Comparison of ENCODE assay signal across 20 cellular contexts in the genomic region with DNA sequence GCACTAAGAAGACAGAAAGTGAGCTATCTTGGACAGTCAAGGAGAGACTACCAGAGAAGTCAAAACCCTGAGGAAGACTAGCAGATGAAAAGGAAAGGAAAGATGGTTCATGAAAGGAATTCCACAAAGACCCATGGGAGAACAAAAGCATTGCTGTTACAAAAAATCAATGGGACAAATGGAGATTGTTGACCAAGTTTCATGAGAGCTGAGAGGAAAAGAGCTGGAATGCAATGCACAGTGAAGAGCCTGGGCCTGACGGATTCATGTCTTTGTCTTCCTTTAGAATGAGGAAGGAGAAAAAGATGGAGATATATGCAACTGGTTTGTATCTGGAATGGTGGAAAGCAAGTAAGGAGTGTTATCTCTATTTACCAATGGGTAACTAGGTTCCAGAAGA. TPM values are rescaled to one million over a fixed set of nuclear protein-coding genes. Genes with fewer than 3 reads are reported as not detected.
A peak's percentile ranks its signal among the peaks of the same experiment; 100 is the strongest.
DNase-seq lines count a peak whose midpoint lies in the region; ATAC-seq, FAIRE-seq and TF ChIP-seq lines count a peak whose summit lies in the region.
"Had no signal": no experiment of that assay in that cellular context is flagged by ENCODE, and none has a peak within 500 bp of the region (broad histone marks: within the 10 kb centered on the region; RNA-seq: fewer than 3 reads in every experiment).

No MANE protein-coding gene starts in this region.

- H3K36me3 ChIP-seq in HepG2 (replicated peaks in 1 of 2; ENCODE audit: control insufficient read depth in 1 of 2, insufficient read depth in 2 of 2, low read length in 2 of 2), result peaks cover 7 to 21% of the 10 kb centered on the region in 2 experiments; a peak in 4 of 5 replicates
- H3K36me3 ChIP-seq in right lobe of liver, result peaks cover 0 to 7% (median 2%) of the 10 kb centered on the region in 4 donors

- WGBS in HepG2 (ENCODE audit: low lambda C conversion rate), result 88% methylated on average over 1 of the region's 1 CpG
- 90% methylated on average over 1 of the region's 1 CpG for WGBS in right lobe of liver (ENCODE audit: insufficient coverage, low coverage, low lambda C conversion rate, missing lambda C conversion rate)

- no peak overlapping the region for H3K9ac ChIP-seq in HepG2 (ENCODE audit: insufficient read depth, low read depth, low read length)

- POLR2A ChIA-PET in HepG2 (lab: Yijun Ruan, JAX), result interaction anchor here (1.5 to 1.7 kb wide), 2 partner anchors 18 to 50 kb away, joined by 5 to 6 read pairs; partner anchors contain the start of genes DMTF1 and TMEM243
- POLR2A ChIA-PET in activated B cell treated with CpG ODN at 0.5 μM for 24 hours (lab: Charles Lee), result interaction anchor here (1.8 to 10.4 kb wide), 2 partner anchors 14 to 50 kb away, joined by 6 to 143 read pairs; partner anchors contain the start of genes DMTF1 and TMEM243

- no peaks in the 10 kb centered on the region for H3K27me3 Mint-ChIP-seq in activated B cell treated with CpG ODN at 0.5 μM for 24 hours
- H3K27me3 Mint-ChIP-seq in stimulated activated naive B cell treated with anti-CD40 and anti-IgM and Interleukin-4, amounts not matched to agents 10 μg/mL and 1 μg/mL and 100 μg/mL, for 72 hours, result no peaks in the 10 kb centered on the region
- H3K27me3 Mint-ChIP-seq: activated CD4-positive, alpha-beta T cell treated with anti-CD3 and anti-CD28 coated beads, Interleukin-2, amount 10 ng/mL, durations not matched to agents 24 days and 14 days had no signal

- peak overlapping the region; percentile 8 for H3K4me3 Mint-ChIP-seq in activated B cell treated with CpG ODN at 0.5 μM for 24 hours
- H3K4me3 Mint-ChIP-seq in stimulated activated naive B cell treated with anti-CD40 and anti-IgM and Interleukin-4, amounts not matched to agents 10 μg/mL and 1 μg/mL and 100 μg/mL, for 72 hours, result no peak overlapping the region
- H3K4me3 Mint-ChIP-seq: activated CD4-positive, alpha-beta T cell treated with anti-CD3 and anti-CD28 coated beads, Interleukin-2, amount 10 ng/mL, durations not matched to agents 24 days and 14 days; GM23338; neural crest cell had no signal

- peak; percentile 55 for ATAC-seq in HepG2
- ATAC-seq in right lobe of liver, result no peak
- ATAC-seq in activated B cell treated with CpG ODN at 0.5 μM for 24 hours (ENCODE audit: low read depth), result no peak
- ATAC-seq in stimulated activated naive B cell treated with anti-CD40 and anti-IgM and Interleukin-4, amounts not matched to agents 10 μg/mL and 1 μg/mL and 100 μg/mL, for 72 hours (replicated peaks), result no peak
- ATAC-seq in HG03442 (IDR thresholded peaks at IDR 0.05; ENCODE audit: unreplicated experiment), result no peak
- ATAC-seq in HG03280 (IDR thresholded peaks at IDR 0.05; ENCODE audit: unreplicated experiment), result no peak
- ATAC-seq: gastroesophageal sphincter, GM23338 had no signal

- H3K4me2 ChIP-seq in HepG2 (ENCODE audit: low read depth, low read length), result no peak overlapping the region
- H3K4me2 ChIP-seq: GM23338 had no signal

- H3K79me2 ChIP-seq in HepG2 (ENCODE audit: insufficient read depth, low read length), result peaks cover 17% of the 10 kb centered on the region

- H3K9me3 Mint-ChIP-seq in activated B cell treated with CpG ODN at 0.5 μM for 24 hours, result peaks cover 18% of the 10 kb centered on the region
- H3K9me3 Mint-ChIP-seq in stimulated activated naive B cell treated with anti-CD40 and anti-IgM and Interleukin-4, amounts not matched to agents 10 μg/mL and 1 μg/mL and 100 μg/mL, for 72 hours, result peaks cover 16 to 23% of the 10 kb centered on the region in 2 donors

- no peak overlapping the region for H2AFZ ChIP-seq in HepG2 (ENCODE audit: low read length)
- H2AFZ ChIP-seq: GM23338 had no signal

- no peak for TF ChIP-seq RAD21 in HepG2 (CRISPR knock-in tag; IDR thresholded peaks at IDR 0.05)

- TF ChIP-seq POLR2A in HepG2 (IDR thresholded peaks at IDR 0.05; ENCODE audit: insufficient read depth in 1 of 2, low read depth in 2 of 2, low read length in 2 of 2), result no peak
- TF ChIP-seq POLR2A in right lobe of liver (IDR thresholded peaks at IDR 0.05), result no peak

- CTCF ChIA-PET in HepG2 (lab: Yijun Ruan, JAX; ENCODE audit: low intra/inter-chr PET ratio, low total read pairs), result no interaction called here
- CTCF ChIA-PET in activated B cell treated with CpG ODN at 0.5 μM for 24 hours (lab: Charles Lee), result interaction anchor here (1.2 to 2.9 kb wide), 2 partner anchors 11 to 18 kb away, joined by 6 to 7 read pairs; partner anchors contain the start of gene TMEM243

- no peak overlapping the region for H3K4me3 ChIP-seq in HepG2 (replicated peaks in 1 of 3; ENCODE audit: insufficient read depth in 1 of 3, low read depth in 2 of 3, low read length in 3 of 3)
- no peak overlapping the region for H3K4me3 ChIP-seq in right lobe of liver
- H3K4me3 ChIP-seq: adrenal gland, gastroesophageal sphincter, GM23338, thyroid gland had no signal

- H4K20me1 ChIP-seq in HepG2 (ENCODE audit: insufficient read depth, low read length), result no peaks in the 10 kb centered on the region

- H3K9me3 ChIP-seq in HepG2 (ENCODE audit: low read length), result peaks cover 28% of the 10 kb centered on the region
- H3K9me3 ChIP-seq in right lobe of liver, result no peaks in the 10 kb centered on the region
- H3K9me3 ChIP-seq: thyroid gland had no signal

- TF ChIP-seq EP300 in HepG2 (IDR thresholded peaks at IDR 0.05; ENCODE audit: low read depth in 2 of 2, low read length in 2 of 2) (no peak), HepG2 (CRISPR knock-in tag; IDR thresholded peaks at IDR 0.05; ENCODE audit: borderline replicate concordance) (no peak)

- no TSS peak for BruUV-seq in HepG2 (replicated peaks; lab: Mats Ljungman, UMichigan)

- in situ Hi-C loops in HepG2 (cut with HindIII; ENCODE audit: extremely low pct_ligation_motif_present, low pct_unique_long_range_greater_than_20kb), result no loop called here

- H3K4me1 Mint-ChIP-seq in activated B cell treated with CpG ODN at 0.5 μM for 24 hours, result peaks cover 74% of the 10 kb centered on the region
- peaks cover 32 to 67% of the 10 kb centered on the region in 2 donors for H3K4me1 Mint-ChIP-seq in stimulated activated naive B cell treated with anti-CD40 and anti-IgM and Interleukin-4, amounts not matched to agents 10 μg/mL and 1 μg/mL and 100 μg/mL, for 72 hours

- DNase-seq in HepG2 (ENCODE audit: low spot score) (peak; percentile 21), right lobe of liver (no peak), activated B cell treated with CpG ODN at 0.5 μM for 24 hours (no peak), foreskin melanocyte (peak; percentile 83), HuH-7 (ENCODE audit: low spot score) (no peak)
- DNase-seq in stimulated activated naive B cell treated with anti-CD40 and anti-IgM and Interleukin-4, amounts not matched to agents 10 μg/mL and 1 μg/mL and 100 μg/mL, for 72 hours, result no peak
- DNase-seq: adrenal gland, DND-41, kidney glomerular epithelial cell, NCI-H1092 treated with DMSO at 0.1 percent for 48 hours, NCI-H2081, RPMI8226, thyroid gland had no signal

- H3K4me1 ChIP-seq in HepG2 (ENCODE audit: insufficient read depth, low read length) (peaks cover 17% of the 10 kb centered on the region), right lobe of liver (no peaks in the 10 kb centered on the region)
- H3K4me1 ChIP-seq: adrenal gland had no signal

- peak overlapping the region; percentile 46 for H3K27ac Mint-ChIP-seq in activated B cell treated with CpG ODN at 0.5 μM for 24 hours
- peak overlapping the region; percentile 63 for H3K27ac Mint-ChIP-seq in stimulated activated naive B cell treated with anti-CD40 and anti-IgM and Interleukin-4, amounts not matched to agents 10 μg/mL and 1 μg/mL and 100 μg/mL, for 72 hours
- H3K27ac Mint-ChIP-seq: activated CD4-positive, alpha-beta T cell treated with anti-CD3 and anti-CD28 coated beads, Interleukin-2, amount 10 ng/mL, durations not matched to agents 24 days and 14 days; GM23338 had no signal

- FAIRE-seq in HepG2 (lab: Jason Lieb, UNC), result no peak
- FAIRE-seq: bronchial epithelial cell had no signal

- peaks cover 85% of the 10 kb centered on the region for H3K36me3 Mint-ChIP-seq in activated B cell treated with CpG ODN at 0.5 μM for 24 hours (ENCODE audit: low read depth)
- H3K36me3 Mint-ChIP-seq in stimulated activated naive B cell treated with anti-CD40 and anti-IgM and Interleukin-4, amounts not matched to agents 10 μg/mL and 1 μg/mL and 100 μg/mL, for 72 hours, result peaks cover 68 to 79% of the 10 kb centered on the region in 2 donors

- H3K27me3 ChIP-seq in HepG2 (ENCODE audit: control insufficient read depth in 1 of 2, insufficient read depth in 2 of 2, low read length in 2 of 2) (no peaks in the 10 kb centered on the region), right lobe of liver (no peaks in the 10 kb centered on the region)
- H3K27me3 ChIP-seq: adrenal gland, gastroesophageal sphincter, thyroid gland had no signal

- H3K27ac ChIP-seq in HepG2 (ENCODE audit: extremely low read length, insufficient read depth, low read length) (no peak overlapping the region), right lobe of liver (no peak overlapping the region)
- H3K27ac ChIP-seq: adrenal gland, gastroesophageal sphincter had no signal

- no peak for TF ChIP-seq CTCF in HepG2 (CRISPR knock-in tag; IDR thresholded peaks at IDR 0.05)
- TF ChIP-seq CTCF in right lobe of liver (IDR thresholded peaks at IDR 0.05), result no peak
- no peak for TF ChIP-seq CTCF in activated B cell treated with CpG ODN at 0.5 μM for 24 hours (IDR thresholded peaks at IDR 0.05)

- intact Hi-C loops in HepG2 (cut with micrococcal nuclease; ENCODE audit: unreplicated experiment), result no loop called here
- intact Hi-C loops in right lobe of liver (cut with DNase I), result no loop called here
- intact Hi-C loops in activated B cell treated with CpG ODN at 0.5 μM for 24 hours (cut with micrococcal nuclease), result no loop called here

RNA-seq across cellular contexts. Expression of gene TMEM243, which starts 17.3 kb away (rescaled TPM):
- total RNA-seq in HepG2 (2016; rRNA removed; fragmentation: Illumina TruSeq; extraction: Trizol) (25.1 and 31.2 TPM in 2 replicates), right lobe of liver (1 to 10 TPM; 2.0 to 5.1 (median 4.3) TPM), activated B cell treated with CpG ODN at 0.5 μM for 24 hours (106 and 111 TPM in 2 replicates)
- 27.6 and 31.4 TPM in 2 replicates for total RNA-seq in HepG2 (2016; cell fraction: cytosol; rRNA removed; fragmentation: Illumina TruSeq; extraction: Trizol; ENCODE audit: low read depth)
- total RNA-seq in HepG2 (2016; cell fraction: insoluble cytoplasmic fraction; rRNA removed; fragmentation: Illumina TruSeq; extraction: Trizol), result 23.7 and 29.6 TPM in 2 replicates
- 48.4 and 50.6 TPM in 2 replicates for total RNA-seq in HepG2 (2016; cell fraction: membrane; rRNA removed; fragmentation: Illumina TruSeq; extraction: Trizol)
- 34.7 and 36.7 TPM in 2 replicates for total RNA-seq in HepG2 (2016; cell fraction: nucleus; rRNA removed; fragmentation: Illumina TruSeq; extraction: Trizol)
- 16.8 and 25.1 TPM in 2 replicates for polyA plus RNA-seq in HepG2 (2011; rRNA removed)
- polyA plus RNA-seq in HepG2 (2011; cell fraction: cytosol; rRNA removed), result 13.5 and 14.8 TPM in 2 replicates
- polyA plus RNA-seq in HepG2 (2011; cell fraction: nucleus; rRNA removed), result 18.5 and 23.0 TPM in 2 replicates
- polyA plus RNA-seq in HepG2 (2012), result 16.1 and 18.1 TPM in 2 replicates
- polyA plus RNA-seq in HepG2 (2016; cell fraction: cytosol; fragmentation: Illumina TruSeq; extraction: Trizol; ENCODE audit: low read depth), result 30.0 and 41.0 TPM in 2 replicates
- polyA plus RNA-seq in HepG2 (2016; cell fraction: insoluble cytoplasmic fraction; fragmentation: Illumina TruSeq; extraction: Trizol; ENCODE audit: low read depth), result 29.9 and 30.3 TPM in 2 replicates
- 49.3 and 51.1 TPM in 2 replicates for polyA plus RNA-seq in HepG2 (2016; cell fraction: membrane; fragmentation: Illumina TruSeq; extraction: Trizol; ENCODE audit: low read depth)
- 42.4 and 44.5 TPM in 2 replicates for polyA plus RNA-seq in HepG2 (2016; cell fraction: nucleus; fragmentation: Illumina TruSeq; extraction: Trizol; ENCODE audit: insufficient read depth, low read depth)
- 12.0 and 41.0 TPM in 2 replicates for polyA minus RNA-seq in HepG2 (2011; rRNA and poly(A)+ RNA removed; ENCODE audit: low replicate concordance)
- polyA minus RNA-seq in HepG2 (2011; cell fraction: cytosol; rRNA and poly(A)+ RNA removed), result 3.5 and 7.8 TPM in 2 replicates
- polyA minus RNA-seq in HepG2 (2011; cell fraction: nucleus; rRNA and poly(A)+ RNA removed), result 28.8 and 38.5 TPM in 2 replicates

RNA-seq across cellular contexts. Expression of gene DMTF1, which starts 50.0 kb away (rescaled TPM):
- total RNA-seq in HepG2 (2016; rRNA removed; fragmentation: Illumina TruSeq; extraction: Trizol), result 17.9 and 45.8 TPM in 2 replicates
- total RNA-seq in HepG2 (2016; cell fraction: cytosol; rRNA removed; fragmentation: Illumina TruSeq; extraction: Trizol; ENCODE audit: low read depth), result 8.9 and 13.1 TPM in 2 replicates
- 16.8 and 39.0 TPM in 2 replicates for total RNA-seq in HepG2 (2016; cell fraction: insoluble cytoplasmic fraction; rRNA removed; fragmentation: Illumina TruSeq; extraction: Trizol)
- total RNA-seq in HepG2 (2016; cell fraction: membrane; rRNA removed; fragmentation: Illumina TruSeq; extraction: Trizol), result 11.4 and 12.3 TPM in 2 replicates
- total RNA-seq in HepG2 (2016; cell fraction: nucleus; rRNA removed; fragmentation: Illumina TruSeq; extraction: Trizol), result 120 and 143 TPM in 2 replicates
- polyA plus RNA-seq in HepG2 (2011; rRNA removed), result 111 and 132 TPM in 2 replicates
- polyA plus RNA-seq in HepG2 (2011; cell fraction: cytosol; rRNA removed), result 17.2 and 21.7 TPM in 2 replicates
- polyA plus RNA-seq in HepG2 (2011; cell fraction: nucleus; rRNA removed), result 295 and 299 TPM in 2 replicates
- polyA plus RNA-seq in HepG2 (2012), result 27.6 and 31.1 TPM in 2 replicates
- 1.1 and 2.1 TPM in 2 replicates for polyA plus RNA-seq in HepG2 (2016; cell fraction: cytosol; fragmentation: Illumina TruSeq; extraction: Trizol; ENCODE audit: low read depth)
- 14.5 and 17.7 TPM in 2 replicates for polyA plus RNA-seq in HepG2 (2016; cell fraction: insoluble cytoplasmic fraction; fragmentation: Illumina TruSeq; extraction: Trizol; ENCODE audit: low read depth)
- 2.9 and 3.0 TPM in 2 replicates for polyA plus RNA-seq in HepG2 (2016; cell fraction: membrane; fragmentation: Illumina TruSeq; extraction: Trizol; ENCODE audit: low read depth)
- polyA plus RNA-seq in HepG2 (2016; cell fraction: nucleus; fragmentation: Illumina TruSeq; extraction: Trizol; ENCODE audit: insufficient read depth, low read depth), result 167 and 192 TPM in 2 replicates
- polyA minus RNA-seq in HepG2 (2011; rRNA and poly(A)+ RNA removed; ENCODE audit: low replicate concordance), result 63.7 and 73.9 TPM in 2 replicates
- polyA minus RNA-seq in HepG2 (2011; cell fraction: cytosol; rRNA and poly(A)+ RNA removed), result 19.5 and 24.6 TPM in 2 replicates
- 527 and 550 TPM in 2 replicates for polyA minus RNA-seq in HepG2 (2011; cell fraction: nucleus; rRNA and poly(A)+ RNA removed)
- 10 to 100 TPM; 16.7 to 28.1 (median 22.2) TPM for total RNA-seq in right lobe of liver
- 159 and 175 TPM in 2 replicates for total RNA-seq in activated B cell treated with CpG ODN at 0.5 μM for 24 hours

Comparison
In these comparisons a context has a peak if more than half of its experiments do, and no peak if none do; other contexts are left out.
1. DNase-seq: peak in HepG2 (single experiment) and foreskin melanocyte (single experiment); none in right lobe of liver (0 of 3), activated B cell treated with CpG ODN at 0.5 μM for 24 hours (single experiment), stimulated activated naive B cell treated with anti-CD40 and anti-IgM and Interleukin-4, amounts not matched to agents 10 μg/mL and 1 μg/mL and 100 μg/mL, for 72 hours (single experiment) and HuH-7 (single experiment).